Comparison of ENCODE assay signal across 10 cellular contexts in genomic region chr1:39882152-39882551, GRCh38. TPM values are rescaled to one million over a fixed set of nuclear protein-coding genes. Genes with fewer than 3 reads are reported as not detected.
DNase-seq lines count a peak whose midpoint lies in the region; ATAC-seq, FAIRE-seq and TF ChIP-seq lines count a peak whose summit lies in the region.
"Had no signal": no experiment of that assay in that cellular context is flagged by ENCODE, and none has a peak within 500 bp of the region (broad histone marks: within the 10 kb centered on the region; RNA-seq: fewer than 3 reads in every experiment).

No MANE protein-coding gene starts in this region.

- H3K27ac ChIP-seq in kidney (ENCODE audit: low read depth in 2 of 2, low read length in 2 of 2) (no peak overlapping the region), thoracic aorta (no peak overlapping the region)

- H3K4me1 ChIP-seq in kidney (ENCODE audit: control insufficient read depth in 1 of 2, insufficient read depth in 1 of 2, low read depth in 1 of 2, low read length in 2 of 2) (peaks cover 8 to 10% of the 10 kb centered on the region in 2 donors), thoracic aorta (ENCODE audit: control insufficient read depth in 1 of 2, low read depth in 2 of 2) (peaks cover 11 to 12% of the 10 kb centered on the region in 2 donors)

- H3K27ac Mint-ChIP-seq in activated CD8-positive, alpha-beta memory T cell treated with anti-CD3 and anti-CD28 coated beads, Interleukin-2, amount 10 ng/mL, durations not matched to agents 7 days and 5 days, result peak overlapping the region; percentile 56
- no peak overlapping the region for H3K27ac Mint-ChIP-seq in activated T-helper 2 cell treated with anti-CD3 and anti-CD28 coated beads, Interferon-gamma antibody, Interleukin-2, Interleukin-4, amounts not matched to agents 10 μg/mL and 5 μg/mL and 100 μg/mL, durations not matched to agents 14 hours and 24 hours and 36 hours

- FAIRE-seq in kidney (lab: Jason Lieb, UNC), result no peak

- H3K27me3 Mint-ChIP-seq in activated CD8-positive, alpha-beta memory T cell treated with anti-CD3 and anti-CD28 coated beads, Interleukin-2, amount 10 ng/mL, durations not matched to agents 7 days and 5 days, result no peaks in the 10 kb centered on the region
- H3K27me3 Mint-ChIP-seq in activated T-helper 2 cell treated with anti-CD3 and anti-CD28 coated beads, Interferon-gamma antibody, Interleukin-2, Interleukin-4, amounts not matched to agents 10 μg/mL and 5 μg/mL and 100 μg/mL, durations not matched to agents 14 hours and 24 hours and 36 hours (ENCODE audit: low read depth), result no peaks in the 10 kb centered on the region

- peaks cover 28% of the 10 kb centered on the region for H3K4me1 Mint-ChIP-seq in activated CD8-positive, alpha-beta memory T cell treated with anti-CD3 and anti-CD28 coated beads, Interleukin-2, amount 10 ng/mL, durations not matched to agents 7 days and 5 days
- H3K4me1 Mint-ChIP-seq in activated T-helper 2 cell treated with anti-CD3 and anti-CD28 coated beads, Interferon-gamma antibody, Interleukin-2, Interleukin-4, amounts not matched to agents 10 μg/mL and 5 μg/mL and 100 μg/mL, durations not matched to agents 14 hours and 24 hours and 36 hours (ENCODE audit: low read depth), result peaks cover 22% of the 10 kb centered on the region

- CTCF ChIA-PET in activated CD8-positive, alpha-beta memory T cell treated with anti-CD3 and anti-CD28 coated beads, Interleukin-2, amount 10 ng/mL, durations not matched to agents 7 days and 5 days (lab: Charles Lee), result interaction anchor here (0.8 to 2.4 kb wide), 6 partner anchors 20 to 150 kb away, joined by 3 to 14 read pairs (median 4); partner anchors contain the start of gene MYCL

- H3K36me3 ChIP-seq in kidney (ENCODE audit: control insufficient read depth in 1 of 2, insufficient read depth in 2 of 2, low read length in 2 of 2), result no peaks in the 10 kb centered on the region
- H3K36me3 ChIP-seq in thoracic aorta, result no peaks in the 10 kb centered on the region

- TF ChIP-seq CTCF in kidney (IDR thresholded peaks at IDR 0.05; ENCODE audit: borderline replicate concordance, extremely low read depth, insufficient read depth), result no peak
- TF ChIP-seq CTCF in thoracic aorta (IDR thresholded peaks at IDR 0.05), result no peak

- no peaks in the 10 kb centered on the region for H3K9me3 Mint-ChIP-seq in activated CD8-positive, alpha-beta memory T cell treated with anti-CD3 and anti-CD28 coated beads, Interleukin-2, amount 10 ng/mL, durations not matched to agents 7 days and 5 days (ENCODE audit: low read depth)
- no peaks in the 10 kb centered on the region for H3K9me3 Mint-ChIP-seq in activated T-helper 2 cell treated with anti-CD3 and anti-CD28 coated beads, Interferon-gamma antibody, Interleukin-2, Interleukin-4, amounts not matched to agents 10 μg/mL and 5 μg/mL and 100 μg/mL, durations not matched to agents 14 hours and 24 hours and 36 hours

- intact Hi-C loops in activated T-helper 2 cell treated with anti-CD3 and anti-CD28 coated beads, Interferon-gamma antibody, Interleukin-2, Interleukin-4, amounts not matched to agents 10 μg/mL and 5 μg/mL and 100 μg/mL, durations not matched to agents 14 hours and 24 hours and 36 hours (cut with micrococcal nuclease), result loop anchor here (2.0 kb wide), 1 partner anchor 21 kb away; no protein-coding TSS in a partner anchor
- intact Hi-C loops in kidney (cut with DNase I), result no loop called here

- peak overlapping the region; percentile 87 for H3K4me3 Mint-ChIP-seq in activated CD8-positive, alpha-beta memory T cell treated with anti-CD3 and anti-CD28 coated beads, Interleukin-2, amount 10 ng/mL, durations not matched to agents 7 days and 5 days
- H3K4me3 Mint-ChIP-seq in activated T-helper 2 cell treated with anti-CD3 and anti-CD28 coated beads, Interferon-gamma antibody, Interleukin-2, Interleukin-4, amounts not matched to agents 10 μg/mL and 5 μg/mL and 100 μg/mL, durations not matched to agents 14 hours and 24 hours and 36 hours (ENCODE audit: low read depth), result peak overlapping the region; percentile 95

- H3K9me3 ChIP-seq in kidney (ENCODE audit: control insufficient read depth in 1 of 2, low read length in 2 of 2) (no peaks in the 10 kb centered on the region), thoracic aorta (no peaks in the 10 kb centered on the region)

- H3K4me3 ChIP-seq in kidney (ENCODE audit: low read length in 2 of 2) (peak overlapping the region; percentile 87 to 92), thoracic aorta (peak overlapping the region; percentile 100)

- H3K36me3 Mint-ChIP-seq in activated CD8-positive, alpha-beta memory T cell treated with anti-CD3 and anti-CD28 coated beads, Interleukin-2, amount 10 ng/mL, durations not matched to agents 7 days and 5 days, result peaks cover 10% of the 10 kb centered on the region
- H3K36me3 Mint-ChIP-seq in activated T-helper 2 cell treated with anti-CD3 and anti-CD28 coated beads, Interferon-gamma antibody, Interleukin-2, Interleukin-4, amounts not matched to agents 10 μg/mL and 5 μg/mL and 100 μg/mL, durations not matched to agents 14 hours and 24 hours and 36 hours (ENCODE audit: low read depth), result peaks cover 28% of the 10 kb centered on the region

- ATAC-seq in activated CD8-positive, alpha-beta memory T cell treated with anti-CD3 and anti-CD28 coated beads, Interleukin-2, amount 10 ng/mL, durations not matched to agents 7 days and 5 days, result no peak
- ATAC-seq in thoracic aorta (ENCODE audit: insufficient number of reproducible peaks, low FRiP score, low read depth) (no peak), GM18511 (IDR thresholded peaks at IDR 0.05; ENCODE audit: unreplicated experiment) (no peak), HG03135 (IDR thresholded peaks at IDR 0.05; ENCODE audit: unreplicated experiment) (no peak)

- peak overlapping the region; percentile 56 to 59 for H3K9ac ChIP-seq in kidney (ENCODE audit: low read length in 2 of 2)

- no peaks in the 10 kb centered on the region for H3K27me3 ChIP-seq in thoracic aorta (replicated peaks; ENCODE audit: insufficient read depth)

- no peak for DNase-seq in activated CD8-positive, alpha-beta memory T cell treated with anti-CD3 and anti-CD28 coated beads, Interleukin-2, amount 10 ng/mL, durations not matched to agents 7 days and 5 days
- no peak for DNase-seq in activated CD8-positive, alpha-beta memory T cell treated with anti-CD3 and anti-CD28 coated beads for 24 hours
- no peak for DNase-seq in activated T-helper 2 cell treated with anti-CD3 and anti-CD28 coated beads, Interferon-gamma antibody, Interleukin-2, Interleukin-4, amounts not matched to agents 10 μg/mL and 5 μg/mL and 100 μg/mL, durations not matched to agents 14 hours and 24 hours and 36 hours (ENCODE audit: low spot score)
- DNase-seq in kidney (no peak), thoracic aorta (ENCODE audit: low spot score) (no peak), NCI-H1105 (lab: John Stamatoyannopoulos, UW) (no peak)
- DNase-seq: DMS153; stimulated activated CD4-positive, alpha-beta T cell treated with anti-CD3 and anti-CD28 coated beads, Interleukin-4, amount 100 ng/mL, for 24 hours had no signal

RNA-seq across cellular contexts. Expression of gene TRIT1, which starts 1.2 kb away (rescaled TPM):
- 10 to 100 TPM; 16.8 to 21.2 TPM for total RNA-seq in activated CD8-positive, alpha-beta memory T cell treated with anti-CD3 and anti-CD28 coated beads, Interleukin-2, amount 10 ng/mL, durations not matched to agents 7 days and 5 days
- total RNA-seq in activated T-helper 2 cell treated with anti-CD3 and anti-CD28 coated beads, Interferon-gamma antibody, Interleukin-2, Interleukin-4, amounts not matched to agents 10 μg/mL and 5 μg/mL and 100 μg/mL, durations not matched to agents 14 hours and 24 hours and 36 hours, result 22.8 and 26.2 TPM in 2 replicates
- total RNA-seq in kidney (24.0 TPM), thoracic aorta (10 to 100 TPM; 15.6 to 19.3 TPM)
- 14.5 TPM for polyA plus RNA-seq in kidney (ENCODE audit: insufficient read depth, low read depth, low replicate concordance)

RNA-seq across cellular contexts. Expression of gene MYCL, which starts 19.6 kb away (rescaled TPM):
- total RNA-seq in activated CD8-positive, alpha-beta memory T cell treated with anti-CD3 and anti-CD28 coated beads, Interleukin-2, amount 10 ng/mL, durations not matched to agents 7 days and 5 days, result under 1 TPM; 0.12 to 0.26 TPM
- 0.50 and 0.57 TPM in 2 replicates for total RNA-seq in activated T-helper 2 cell treated with anti-CD3 and anti-CD28 coated beads, Interferon-gamma antibody, Interleukin-2, Interleukin-4, amounts not matched to agents 10 μg/mL and 5 μg/mL and 100 μg/mL, durations not matched to agents 14 hours and 24 hours and 36 hours
- total RNA-seq in kidney (4.2 TPM), thoracic aorta (1 to 10 TPM in 1 of 2 donors, under 1 TPM in 1; 0.42 to 3.9 TPM)
- polyA plus RNA-seq in kidney (ENCODE audit: insufficient read depth, low read depth, low replicate concordance), result 1.7 TPM
